21 cellular contexts compared by ENCODE assay signal in genomic region chr5:81409845-81410369, GRCh38. TPM values are rescaled to one million over a fixed set of nuclear protein-coding genes. Genes with fewer than 3 reads are reported as not detected.
DNase-seq lines count a peak whose midpoint lies in the region; ATAC-seq and TF ChIP-seq lines count a peak whose summit lies in the region.
"Had no signal": no experiment of that assay in that cellular context is flagged by ENCODE, and none has a peak within 500 bp of the region (broad histone marks: within the 10 kb centered on the region; RNA-seq: fewer than 3 reads in every experiment).

No MANE protein-coding gene starts in this region.

- no peaks in the 10 kb centered on the region for H3K9me3 ChIP-seq in right lobe of liver

- DNase-seq in EH (ENCODE audit: low read depth) (peak; percentile 42), dedifferentiated amniotic fluid mesenchymal stem cell (ENCODE audit: extremely low spot score) (peak; percentile 83), right lobe of liver (no peak), OCI-M2 (lab: John Stamatoyannopoulos, UW; ENCODE audit: unreplicated experiment) (no peak), NCI-H69 (lab: John Stamatoyannopoulos, UW) (no peak)
- DNase-seq in activated T-cell treated with anti-CD3 and anti-CD28 coated beads, Interleukin-2, amount 50 U/mL, for 4 hours = no peak
- DNase-seq: ACHN, AML-193, DMS79 treated with DMSO at 0.1 percent for 48 hours, MM.1S, NCI-H1092 treated with DMSO at 0.1 percent for 48 hours, NCI-H2081, NCI-H446 treated with DMSO at 0.1 percent for 48 hours, Right ventricle myocardium superior had no signal

- H3K27me3 Mint-ChIP-seq in activated T-cell treated with anti-CD3 and anti-CD28 coated beads, Interleukin-2, amount 50 U/mL, for 4 hours (ENCODE audit: low read depth) = no peaks in the 10 kb centered on the region

- H3K27ac ChIP-seq in right lobe of liver = peak overlapping the region; percentile 41 to 77 (median 57)
- H3K27ac ChIP-seq: C4-2B had no signal

- H3K36me3 Mint-ChIP-seq in activated T-cell treated with anti-CD3 and anti-CD28 coated beads, Interleukin-2, amount 50 U/mL, for 4 hours (ENCODE audit: insufficient read depth) = no peaks in the 10 kb centered on the region

- H3K4me3 ChIP-seq in right lobe of liver = peak overlapping the region; percentile 3 to 19 (median 19)
- H3K4me3 ChIP-seq: SK-N-MC had no signal

- no peaks in the 10 kb centered on the region for H3K4me1 Mint-ChIP-seq in activated T-cell treated with anti-CD3 and anti-CD28 coated beads, Interleukin-2, amount 50 U/mL, for 4 hours (ENCODE audit: low read depth)

- no peaks in the 10 kb centered on the region for H3K27me3 ChIP-seq in right lobe of liver

- ATAC-seq in SK-N-SH treated with all-trans-retinoic acid at 6 μM for 48 hours (peak; percentile 92), right lobe of liver (peak; percentile 54 to 69 (median 60)), GM18517 (IDR thresholded peaks at IDR 0.05; ENCODE audit: unreplicated experiment) (no peak)
- ATAC-seq in activated T-cell treated with anti-CD3 and anti-CD28 coated beads, Interleukin-2, amount 50 U/mL, for 4 hours = no peak
- ATAC-seq: HCT116 had no signal

- no peak overlapping the region for H3K4me3 Mint-ChIP-seq in activated T-cell treated with anti-CD3 and anti-CD28 coated beads, Interleukin-2, amount 50 U/mL, for 4 hours

- TF ChIP-seq POLR2A in right lobe of liver (IDR thresholded peaks at IDR 0.05) = no peak

- 21% methylated on average over 3 of the region's 3 CpGs for WGBS in right lobe of liver (ENCODE audit: insufficient coverage, low coverage, low lambda C conversion rate, missing lambda C conversion rate)

- no peaks in the 10 kb centered on the region for H3K36me3 ChIP-seq in right lobe of liver

- no peaks in the 10 kb centered on the region for H3K9me3 Mint-ChIP-seq in activated T-cell treated with anti-CD3 and anti-CD28 coated beads, Interleukin-2, amount 50 U/mL, for 4 hours

- peaks cover 0 to 32% (median 5%) of the 10 kb centered on the region in 4 donors for H3K4me1 ChIP-seq in right lobe of liver

- TF ChIP-seq CTCF in right lobe of liver (IDR thresholded peaks at IDR 0.05) = no peak

- intact Hi-C loops in right lobe of liver (cut with DNase I) = no loop called here

TF ChIP-seq in SK-N-SH treated with all-trans-retinoic acid at 6 μM for 48 hours, 23 proteins besides CTCF, POLR2A, EP300 and RAD21:
- no peak for TF ChIP-seq ESRRG (CRISPR knock-in tag; IDR thresholded peaks at IDR 0.05)
- TF ChIP-seq ZFP30 (CRISPR knock-in tag; IDR thresholded peaks at IDR 0.05) = no peak
- TF ChIP-seq SNAI2 (CRISPR knock-in tag; IDR thresholded peaks at IDR 0.05) = no peak
- no peak for TF ChIP-seq ZNF8 (CRISPR knock-in tag; IDR thresholded peaks at IDR 0.05)
- TF ChIP-seq, protein P1, sequence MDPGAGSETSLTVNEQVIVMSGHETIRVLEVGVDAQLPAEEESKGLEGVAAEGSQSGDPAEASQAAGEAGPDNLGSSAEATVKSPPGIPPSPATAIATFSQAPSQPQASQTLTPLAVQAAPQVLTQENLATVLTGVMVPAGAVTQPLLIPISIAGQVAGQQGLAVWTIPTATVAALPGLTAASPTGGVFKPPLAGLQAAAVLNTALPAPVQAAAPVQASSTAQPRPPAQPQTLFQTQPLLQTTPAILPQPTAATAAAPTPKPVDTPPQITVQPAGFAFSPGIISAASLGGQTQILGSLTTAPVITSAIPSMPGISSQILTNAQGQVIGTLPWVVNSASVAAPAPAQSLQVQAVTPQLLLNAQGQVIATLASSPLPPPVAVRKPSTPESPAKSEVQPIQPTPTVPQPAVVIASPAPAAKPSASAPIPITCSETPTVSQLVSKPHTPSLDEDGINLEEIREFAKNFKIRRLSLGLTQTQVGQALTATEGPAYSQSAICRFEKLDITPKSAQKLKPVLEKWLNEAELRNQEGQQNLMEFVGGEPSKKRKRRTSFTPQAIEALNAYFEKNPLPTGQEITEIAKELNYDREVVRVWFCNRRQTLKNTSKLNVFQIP (CRISPR knock-in tag; IDR thresholded peaks at IDR 0.05; ENCODE audit: borderline replicate concordance, low read depth) = no peak
- TF ChIP-seq ARNTL (CRISPR knock-in tag; IDR thresholded peaks at IDR 0.05; ENCODE audit: borderline replicate concordance, low read depth) = no peak
- TF ChIP-seq TOX (CRISPR knock-in tag; IDR thresholded peaks at IDR 0.05; ENCODE audit: borderline replicate concordance) = no peak
- peak; percentile 90 for TF ChIP-seq ISL1 (CRISPR knock-in tag; IDR thresholded peaks at IDR 0.05)
- no peak for TF ChIP-seq ZFP3 (CRISPR knock-in tag; IDR thresholded peaks at IDR 0.05)
- no peak for TF ChIP-seq TCF4 (CRISPR knock-in tag; IDR thresholded peaks at IDR 0.05; ENCODE audit: borderline replicate concordance)
- TF ChIP-seq ZC3H10 (CRISPR knock-in tag; IDR thresholded peaks at IDR 0.05) = no peak
- TF ChIP-seq TSHZ2 (CRISPR knock-in tag; IDR thresholded peaks at IDR 0.05) = no peak
- TF ChIP-seq, protein P2, sequence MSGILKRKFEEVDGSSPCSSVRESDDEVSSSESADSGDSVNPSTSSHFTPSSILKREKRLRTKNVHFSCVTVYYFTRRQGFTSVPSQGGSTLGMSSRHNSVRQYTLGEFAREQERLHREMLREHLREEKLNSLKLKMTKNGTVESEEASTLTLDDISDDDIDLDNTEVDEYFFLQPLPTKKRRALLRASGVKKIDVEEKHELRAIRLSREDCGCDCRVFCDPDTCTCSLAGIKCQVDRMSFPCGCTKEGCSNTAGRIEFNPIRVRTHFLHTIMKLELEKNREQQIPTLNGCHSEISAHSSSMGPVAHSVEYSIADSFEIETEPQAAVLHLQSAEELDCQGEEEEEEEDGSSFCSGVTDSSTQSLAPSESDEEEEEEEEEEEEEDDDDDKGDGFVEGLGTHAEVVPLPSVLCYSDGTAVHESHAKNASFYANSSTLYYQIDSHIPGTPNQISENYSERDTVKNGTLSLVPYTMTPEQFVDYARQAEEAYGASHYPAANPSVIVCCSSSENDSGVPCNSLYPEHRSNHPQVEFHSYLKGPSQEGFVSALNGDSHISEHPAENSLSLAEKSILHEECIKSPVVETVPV (CRISPR knock-in tag; IDR thresholded peaks at IDR 0.05) = no peak
- TF ChIP-seq ZNF70 (CRISPR knock-in tag; IDR thresholded peaks at IDR 0.05) = no peak
- TF ChIP-seq ZNF565 (CRISPR knock-in tag; conservative IDR thresholded peaks at IDR 0.05; ENCODE audit: low read depth) = no peak
- peak; percentile 60; the same call in 1 of the 2 replicates for TF ChIP-seq CREB5 (CRISPR knock-in tag; IDR thresholded peaks at IDR 0.05; ENCODE audit: low read depth)
- TF ChIP-seq GLIS3 (CRISPR knock-in tag; IDR thresholded peaks at IDR 0.05) = no peak

RNA-seq across cellular contexts. Expression of gene ACOT12, which starts 16.0 kb away (rescaled TPM):
- total RNA-seq in right lobe of liver = 100 to 1,000 TPM in 2 of 6 experiments, 10 to 100 TPM in 4; 50.5 to 115 (median 67.5) TPM
- total RNA-seq in activated T-cell treated with anti-CD3 and anti-CD28 coated beads, Interleukin-2, amount 50 U/mL, for 4 hours = not detected
- total RNA-seq: G401, LHCN-M2, Right ventricle myocardium superior had no signal

Comparison
In these comparisons a context has a peak if more than half of its experiments do, and no peak if none do; other contexts are left out.
1. DNase-seq: peak in EH (single experiment) and dedifferentiated amniotic fluid mesenchymal stem cell (single experiment); none in right lobe of liver (0 of 3), OCI-M2 (single experiment), NCI-H69 (single experiment) and activated T-cell treated with anti-CD3 and anti-CD28 coated beads, Interleukin-2, amount 50 U/mL, for 4 hours (single experiment).
2. ATAC-seq: peak in SK-N-SH treated with all-trans-retinoic acid at 6 μM for 48 hours (single experiment) and right lobe of liver (4 of 4); none in GM18517 (single experiment) and activated T-cell treated with anti-CD3 and anti-CD28 coated beads, Interleukin-2, amount 50 U/mL, for 4 hours (0 of 2).
3. RNA of gene ACOT12, which starts 16.0 kb away (total RNA-seq): 50.5 to 115 TPM in right lobe of liver; not detected in activated T-cell treated with anti-CD3 and anti-CD28 coated beads, Interleukin-2, amount 50 U/mL, for 4 hours; every median in the first group is over 10 times any median in the second.